In the genomic region with DNA sequence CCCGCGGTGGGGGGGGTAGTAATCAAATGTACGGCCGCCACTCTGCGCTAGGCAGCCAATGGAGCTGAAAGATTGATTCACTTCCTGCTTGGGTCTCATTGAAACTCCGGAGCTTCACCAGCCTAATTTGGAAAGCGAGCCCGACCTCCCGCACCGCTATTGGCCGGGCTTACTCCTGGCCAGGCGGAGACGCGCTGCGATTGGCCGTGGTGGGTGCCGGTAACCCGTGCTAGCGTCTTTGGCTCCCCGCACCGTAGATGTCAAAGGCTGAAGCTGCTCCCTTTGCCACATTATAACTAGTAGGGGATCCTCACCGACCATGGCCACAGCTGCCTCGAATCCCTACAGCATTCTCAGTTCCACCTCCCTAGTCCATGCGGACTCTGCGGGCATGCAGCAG, we compare ENCODE assay signal across 14 cellular contexts. TPM values are rescaled to one million over a fixed set of nuclear protein-coding genes. Genes with fewer than 3 reads are reported as not detected.
DNase-seq lines count a peak whose midpoint lies in the region; ATAC-seq and TF ChIP-seq lines count a peak whose summit lies in the region.
"Had no signal": no experiment of that assay in that cellular context is flagged by ENCODE, and none has a peak within 500 bp of the region (broad histone marks: within the 10 kb centered on the region; RNA-seq: fewer than 3 reads in every experiment).

TSS of gene POU3F4 (plus strand) at position 285 of the 400 bp plus-strand sequence. CDS start at position 320, 35 bp downstream.

- peak; percentile 92 for ATAC-seq in HG02678 (IDR thresholded peaks at IDR 0.05; ENCODE audit: unreplicated experiment)
- ATAC-seq in naive B cell (ENCODE audit: low read depth in 2 of 2) = no peak
- ATAC-seq in HG02981 (IDR thresholded peaks at IDR 0.05; ENCODE audit: unreplicated experiment) = no peak
- no peak for ATAC-seq in HG03378 (IDR thresholded peaks at IDR 0.05; ENCODE audit: unreplicated experiment)

- peak within 1 kb of the TSS in 1 of 6 donors; percentile 56 for H3K27ac Mint-ChIP-seq in naive B cell

- peak within 1 kb of the TSS; percentile 48 for H3K4me3 ChIP-seq in coronary artery

- H3K36me3 Mint-ChIP-seq in naive B cell = peaks cover 0 to 17% of the 10 kb centered on the region in 2 donors

- H3K4me3 Mint-ChIP-seq in naive B cell = peak within 1 kb of the TSS in 5 of 8 donors; percentile 12 to 73 (median 26)

- peaks cover 2 to 24% (median 11%) of the 10 kb centered on the region in 7 donors for H3K9me3 Mint-ChIP-seq in naive B cell

- DNase-seq in Ammon's horn (ENCODE audit: low spot score) (peak; percentile 72), coronary artery (ENCODE audit: low spot score) (no peak), naive B cell (no peak), T-helper 1 cell (no peak)
- DNase-seq in stimulated activated CD4-positive, alpha-beta T cell treated with anti-CD3 and anti-CD28 coated beads, Interleukin-4, amount 100 ng/mL, for 1 hour = no peak
- DNase-seq: activated effector memory CD4-positive, alpha-beta T cell treated with Interleukin-2 at 50 U/mL for 16 hours; NCI-H1092 treated with DMSO at 0.1 percent for 48 hours; OCI-M1; stomach; WERI-Rb-1 had no signal

- H3K27me3 Mint-ChIP-seq in naive B cell = peaks cover 46 to 70% (median 65%) of the 10 kb centered on the region in 3 donors

- TF ChIP-seq CTCF in coronary artery (IDR thresholded peaks at IDR 0.05) = no peak

- H3K4me1 Mint-ChIP-seq in naive B cell = peaks cover 4 to 10% (median 6%) of the 10 kb centered on the region in 3 donors

- no peak within 1 kb of the TSS for H3K27ac ChIP-seq in coronary artery
- H3K27ac ChIP-seq: stomach, WERI-Rb-1 had no signal

RNA-seq across cellular contexts. Expression of gene POU3F4, which starts in this region (rescaled TPM):
- not detected for polyA plus RNA-seq in naive B cell (ENCODE audit: low read depth in 6 of 6)
- polyA plus RNA-seq: endothelial cell of umbilical vein, stomach had no signal
